Comparison of ENCODE assay signal across 8 cellular contexts in genomic region chr1:228842094-228842775, GRCh38.
DNase-seq lines count a peak whose midpoint lies in the region; ATAC-seq lines count a peak whose summit lies in the region.

No MANE protein-coding gene starts in this region.

- H3K27me3 Mint-ChIP-seq in stimulated activated naive CD8-positive, alpha-beta T cell treated with anti-CD3 and anti-CD28 coated beads, Interleukin-15, amount 100 ng/mL, for 72 hours, result no peaks in the 10 kb centered on the region
- H3K27me3 Mint-ChIP-seq in activated naive CD4-positive, alpha-beta T cell treated with anti-CD3 and anti-CD28 coated beads for 36 hours (ENCODE audit: low read depth), result no peaks in the 10 kb centered on the region

- intact Hi-C loops in activated naive CD4-positive, alpha-beta T cell treated with anti-CD3 and anti-CD28 coated beads for 36 hours (cut with micrococcal nuclease), result no loop called here

- no peak overlapping the region for H3K4me3 Mint-ChIP-seq in stimulated activated naive CD8-positive, alpha-beta T cell treated with anti-CD3 and anti-CD28 coated beads, Interleukin-15, amount 100 ng/mL, for 72 hours
- H3K4me3 Mint-ChIP-seq in activated naive CD4-positive, alpha-beta T cell treated with anti-CD3 and anti-CD28 coated beads for 36 hours, result no peak overlapping the region

- no peaks in the 10 kb centered on the region for H3K36me3 Mint-ChIP-seq in activated naive CD4-positive, alpha-beta T cell treated with anti-CD3 and anti-CD28 coated beads for 36 hours (ENCODE audit: low read depth)

- H3K9me3 ChIP-seq in SJSA1 (replicated peaks), result no peaks in the 10 kb centered on the region; the same call in 1 of the 2 replicates

- H3K4me1 Mint-ChIP-seq in stimulated activated naive CD8-positive, alpha-beta T cell treated with anti-CD3 and anti-CD28 coated beads, Interleukin-15, amount 100 ng/mL, for 72 hours, result peaks cover 9% of the 10 kb centered on the region
- no peaks in the 10 kb centered on the region for H3K4me1 Mint-ChIP-seq in activated naive CD4-positive, alpha-beta T cell treated with anti-CD3 and anti-CD28 coated beads for 36 hours (ENCODE audit: low read depth)

- H3K4me3 ChIP-seq in SJSA1, result no peak overlapping the region

- DNase-seq in SIG-M5 treated with dmso at 0.1 percent for 504 hours (lab: John Stamatoyannopoulos, UW; ENCODE audit: unreplicated experiment) (peak; percentile 26), SIG-M5 (lab: John Stamatoyannopoulos, UW) (no peak), SJSA1 (ENCODE audit: low read depth in 1 of 2, low spot score in 2 of 2) (peak; percentile 88 to 89), glomerular visceral epithelial cell (ENCODE audit: extremely low spot score) (peak; percentile 66), OCI-M2 (lab: John Stamatoyannopoulos, UW; ENCODE audit: unreplicated experiment) (no peak)
- DNase-seq in stimulated activated naive CD8-positive, alpha-beta T cell treated with anti-CD3 and anti-CD28 coated beads, Interleukin-15, amount 100 ng/mL, for 72 hours, result no peak
- no peak for DNase-seq in activated naive CD4-positive, alpha-beta T cell treated with anti-CD3 and anti-CD28 coated beads for 36 hours

- peaks cover 52% of the 10 kb centered on the region for H3K4me1 ChIP-seq in SJSA1 (replicated peaks)

- peaks cover 5 to 9% of the 10 kb centered on the region in 2 donors for H3K9me3 Mint-ChIP-seq in stimulated activated naive CD8-positive, alpha-beta T cell treated with anti-CD3 and anti-CD28 coated beads, Interleukin-15, amount 100 ng/mL, for 72 hours
- H3K9me3 Mint-ChIP-seq in activated naive CD4-positive, alpha-beta T cell treated with anti-CD3 and anti-CD28 coated beads for 36 hours, result peaks cover 6% of the 10 kb centered on the region

- CTCF ChIA-PET in activated naive CD4-positive, alpha-beta T cell treated with anti-CD3 and anti-CD28 coated beads for 36 hours (lab: Charles Lee), result no interaction called here

- ATAC-seq in stimulated activated naive CD8-positive, alpha-beta T cell treated with anti-CD3 and anti-CD28 coated beads, Interleukin-15, amount 100 ng/mL, for 72 hours, result peak; percentile 60
- ATAC-seq in HG02870 (IDR thresholded peaks at IDR 0.05; ENCODE audit: unreplicated experiment), result no peak

- no peak overlapping the region for H3K27ac Mint-ChIP-seq in stimulated activated naive CD8-positive, alpha-beta T cell treated with anti-CD3 and anti-CD28 coated beads, Interleukin-15, amount 100 ng/mL, for 72 hours
- H3K27ac Mint-ChIP-seq in activated naive CD4-positive, alpha-beta T cell treated with anti-CD3 and anti-CD28 coated beads for 36 hours, result no peak overlapping the region

- no peaks in the 10 kb centered on the region for H3K27me3 ChIP-seq in SJSA1 (replicated peaks)

- H3K36me3 ChIP-seq in SJSA1, result no peaks in the 10 kb centered on the region

- peak overlapping the region; percentile 35 for H3K27ac ChIP-seq in SJSA1

Comparison
In these comparisons a context has a peak if more than half of its experiments do, and no peak if none do; other contexts are left out.
1. DNase-seq: peak in SIG-M5 treated with dmso at 0.1 percent for 504 hours (single experiment), SJSA1 (2 of 2) and glomerular visceral epithelial cell (single experiment); none in SIG-M5 (single experiment), stimulated activated naive CD8-positive, alpha-beta T cell treated with anti-CD3 and anti-CD28 coated beads, Interleukin-15, amount 100 ng/mL, for 72 hours (0 of 2), OCI-M2 (single experiment) and activated naive CD4-positive, alpha-beta T cell treated with anti-CD3 and anti-CD28 coated beads for 36 hours (single experiment).